Comparison of ENCODE assay signal across 1 cellular context in the genomic region with DNA sequence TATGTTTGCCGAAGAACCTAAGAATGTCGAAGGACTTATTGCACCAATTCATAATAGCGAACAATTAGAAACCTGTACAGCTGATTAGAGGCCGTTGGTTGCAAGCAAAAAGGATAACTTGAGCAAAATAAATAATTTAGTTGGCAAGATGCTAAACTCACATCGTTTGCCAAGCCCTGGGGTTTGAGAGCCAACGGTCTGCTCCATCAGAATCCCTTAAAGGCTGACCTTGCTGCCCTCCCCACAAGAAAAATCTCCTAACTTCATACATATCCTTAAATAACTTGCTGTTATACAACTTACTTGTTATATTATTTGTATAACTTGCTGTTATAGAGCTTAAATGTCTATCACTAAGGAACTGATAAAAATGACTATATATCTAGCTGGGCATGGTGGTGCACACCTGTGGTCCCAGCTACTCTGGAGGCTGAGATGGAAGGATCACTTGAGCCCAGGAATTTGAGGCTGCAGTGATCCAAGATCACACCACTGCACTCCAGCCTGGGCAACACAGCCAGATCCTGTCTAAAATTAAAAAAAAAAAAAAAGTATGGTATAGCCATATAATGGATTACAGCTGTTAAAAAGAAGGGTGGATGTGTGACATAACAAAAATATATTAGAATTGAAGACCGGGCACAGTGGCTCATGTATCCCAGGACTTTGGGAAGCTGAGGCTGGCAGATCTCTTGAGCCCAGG.
TF ChIP-seq lines count a peak whose summit lies in the region.

No MANE protein-coding gene starts in this region.

TF ChIP-seq in HEK293T, 16 proteins besides CTCF, POLR2A, EP300 and RAD21:
- TF ChIP-seq SUZ12 (IDR thresholded peaks at IDR 0.05), result no peak
- TF ChIP-seq ZNF384 (IDR thresholded peaks at IDR 0.05), result 0 out of 2 replicates have a peak, but pooled peaks have one; percentile 52
